Comparison of ENCODE assay signal across 8 cellular contexts in the genomic region with DNA sequence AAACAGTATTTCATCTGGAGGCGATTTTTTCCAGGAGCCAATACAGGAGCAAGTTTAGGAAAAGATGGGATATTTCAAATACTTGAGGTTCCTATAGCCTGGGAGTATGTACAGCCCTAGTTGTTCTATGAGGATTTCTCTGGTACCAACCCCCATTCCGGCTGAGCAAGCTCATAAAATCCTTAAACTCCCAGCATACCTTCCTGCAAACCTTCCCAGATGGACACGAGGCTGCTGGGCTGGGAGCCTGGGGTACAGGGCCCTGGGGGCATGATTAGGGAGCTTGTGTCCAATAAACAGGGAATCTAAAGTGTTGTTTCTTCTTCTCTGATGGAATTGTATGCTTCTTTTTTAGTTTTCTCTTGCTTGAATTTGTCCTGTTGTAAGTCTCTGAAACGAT. TPM values are rescaled to one million over a fixed set of nuclear protein-coding genes. Genes with fewer than 3 reads are reported as not detected.
DNase-seq lines count a peak whose midpoint lies in the region; ATAC-seq and TF ChIP-seq lines count a peak whose summit lies in the region.

No MANE protein-coding gene starts in this region.

- POLR2A ChIA-PET in CD4-positive, alpha-beta memory T cell (lab: Charles Lee; ENCODE audit: partially characterized antibody): interaction anchor here (0.8 to 4.5 kb wide), 19 partner anchors 11 to 350 kb away, joined by 3 to 66 read pairs (median 5); partner anchors contain the start of genes BAG6, DDX39B, DXO and EHMT2

- no peaks in the 10 kb centered on the region for H3K9me3 Mint-ChIP-seq in CD4-positive, alpha-beta memory T cell
- no peaks in the 10 kb centered on the region for H3K9me3 Mint-ChIP-seq in dendritic cell treated with granulocyte-macrophage colony-stimulating factor and Interleukin-4, amounts not matched to agents 40 ng/mL and 50 ng/mL, for 4 days
- no peaks in the 10 kb centered on the region for H3K9me3 Mint-ChIP-seq in neural progenitor cell

- H3K79me2 ChIP-seq in neural progenitor cell (ENCODE audit: low read depth): peaks cover 69% of the 10 kb centered on the region

- H3K4me1 Mint-ChIP-seq in CD4-positive, alpha-beta memory T cell: peaks cover 20 to 32% (median 25%) of the 10 kb centered on the region in 4 donors
- H3K4me1 Mint-ChIP-seq in dendritic cell treated with granulocyte-macrophage colony-stimulating factor and Interleukin-4, amounts not matched to agents 40 ng/mL and 50 ng/mL, for 4 days (ENCODE audit: low read depth): peaks cover 40% of the 10 kb centered on the region
- peaks cover 19% of the 10 kb centered on the region for H3K4me1 Mint-ChIP-seq in neural progenitor cell

- ATAC-seq in GM19467 (IDR thresholded peaks at IDR 0.05; ENCODE audit: unreplicated experiment): no peak

- CTCF ChIA-PET in CD4-positive, alpha-beta memory T cell (lab: Charles Lee; ENCODE audit: partially characterized antibody): interaction anchor here (0.9 to 1.8 kb wide), 7 partner anchors 12 to 148 kb away, joined by 3 to 8 read pairs (median 3); partner anchors contain the start of genes DDAH2 and GPANK1

- peaks cover 57% of the 10 kb centered on the region for H3F3A ChIP-seq in neural progenitor cell (ENCODE audit: low read depth)

- H3K36me3 Mint-ChIP-seq in CD4-positive, alpha-beta memory T cell: peaks cover 23 to 56% of the 10 kb centered on the region in 2 donors
- peaks cover 84% of the 10 kb centered on the region for H3K36me3 Mint-ChIP-seq in dendritic cell treated with granulocyte-macrophage colony-stimulating factor and Interleukin-4, amounts not matched to agents 40 ng/mL and 50 ng/mL, for 4 days (ENCODE audit: low read depth)
- peaks cover 37% of the 10 kb centered on the region for H3K36me3 Mint-ChIP-seq in neural progenitor cell

- no peak for TF ChIP-seq CTCF in neural progenitor cell (IDR thresholded peaks at IDR 0.05)

- H3K4me3 Mint-ChIP-seq in CD4-positive, alpha-beta memory T cell: peak overlapping the region; percentile 85 to 95 (median 90)
- H3K4me3 Mint-ChIP-seq in dendritic cell treated with granulocyte-macrophage colony-stimulating factor and Interleukin-4, amounts not matched to agents 40 ng/mL and 50 ng/mL, for 4 days: peak overlapping the region; percentile 93
- peak overlapping the region; percentile 91 for H3K4me3 Mint-ChIP-seq in neural progenitor cell

- H3K27me3 Mint-ChIP-seq in CD4-positive, alpha-beta memory T cell: no peaks in the 10 kb centered on the region
- H3K27me3 Mint-ChIP-seq in dendritic cell treated with granulocyte-macrophage colony-stimulating factor and Interleukin-4, amounts not matched to agents 40 ng/mL and 50 ng/mL, for 4 days: no peaks in the 10 kb centered on the region
- peaks cover 4% of the 10 kb centered on the region for H3K27me3 Mint-ChIP-seq in neural progenitor cell (ENCODE audit: insufficient read depth, low read depth)

- H3K9me3 ChIP-seq in CD4-positive, alpha-beta memory T cell (ENCODE audit: control insufficient read depth in 1 of 2, low read length in 2 of 2): no peaks in the 10 kb centered on the region
- no peaks in the 10 kb centered on the region for H3K9me3 ChIP-seq in neural progenitor cell (ENCODE audit: low read depth)

- peak overlapping the region; percentile 97 for H3K9ac ChIP-seq in neural progenitor cell

- H4K20me1 ChIP-seq in neural progenitor cell (ENCODE audit: low read depth): peaks cover 47% of the 10 kb centered on the region

- peak overlapping the region; percentile 93 for H3K4me2 ChIP-seq in neural progenitor cell

- H3K4me1 ChIP-seq in CD4-positive, alpha-beta memory T cell (ENCODE audit: insufficient read depth, low read length): peaks cover 19% of the 10 kb centered on the region
- H3K4me1 ChIP-seq in neural progenitor cell: peaks cover 11% of the 10 kb centered on the region

- no peak overlapping the region for H2AFZ ChIP-seq in neural progenitor cell (replicated peaks)

- peak overlapping the region; percentile 99 for H3K27ac ChIP-seq in CD4-positive, alpha-beta memory T cell (ENCODE audit: low read depth, low read length)
- peak overlapping the region; percentile 6 for H3K27ac ChIP-seq in neural progenitor cell

- H3K27me3 ChIP-seq in CD4-positive, alpha-beta memory T cell (ENCODE audit: insufficient read depth, low read length): no peaks in the 10 kb centered on the region
- H3K27me3 ChIP-seq in neural progenitor cell: no peaks in the 10 kb centered on the region

- peaks cover 42% of the 10 kb centered on the region for H3K36me3 ChIP-seq in CD4-positive, alpha-beta memory T cell (ENCODE audit: insufficient read depth, low read length)
- peaks cover 26% of the 10 kb centered on the region for H3K36me3 ChIP-seq in neural progenitor cell

- H3K4me3 ChIP-seq in CD4-positive, alpha-beta memory T cell (ENCODE audit: low read length in 2 of 2): peak overlapping the region in 1 of 2 donors; percentile 93
- H3K4me3 ChIP-seq in neural progenitor cell: peak overlapping the region; percentile 89

- peak overlapping the region; percentile 90 to 99 (median 96) for H3K27ac Mint-ChIP-seq in CD4-positive, alpha-beta memory T cell
- peak overlapping the region; percentile 96 for H3K27ac Mint-ChIP-seq in dendritic cell treated with granulocyte-macrophage colony-stimulating factor and Interleukin-4, amounts not matched to agents 40 ng/mL and 50 ng/mL, for 4 days
- H3K27ac Mint-ChIP-seq in neural progenitor cell: peak overlapping the region; percentile 68

- intact Hi-C loops in CD4-positive, alpha-beta memory T cell (cut with micrococcal nuclease): no loop called here
- intact Hi-C loops in dendritic cell treated with granulocyte-macrophage colony-stimulating factor and Interleukin-4, amounts not matched to agents 40 ng/mL and 50 ng/mL, for 4 days (cut with micrococcal nuclease): loop anchor here (5.0 kb wide), 1 partner anchor 45 kb away; the partner anchor contains the start of genes CSNK2B and LY6G5B

- DNase-seq in CD4-positive, alpha-beta memory T cell: no peak
- DNase-seq in M059J (ENCODE audit: low read depth) (peak; percentile 49), neural progenitor cell (ENCODE audit: low spot score) (no peak), NOMO-1 treated with DMSO at 0.1 percent for 48 hours (lab: John Stamatoyannopoulos, UW; ENCODE audit: unreplicated experiment) (no peak), RKO (ENCODE audit: low spot score) (no peak), SW480 (ENCODE audit: low spot score) (no peak)

RNA-seq across cellular contexts. Expression of gene PRRC2A, which starts 1.5 kb away (rescaled TPM):
- total RNA-seq in CD4-positive, alpha-beta memory T cell: 100 to 1,000 TPM; 214 to 218 TPM
- polyA plus RNA-seq in CD4-positive, alpha-beta memory T cell: 10 to 100 TPM in 1 of 2 donors, under 1 TPM in 1; 0.09 to 12.1 TPM
- total RNA-seq in M059J (2014; rRNA removed; shearing (Covaris generic)): 71.4 and 121 TPM in 2 replicates
- total RNA-seq in neural progenitor cell (ENCODE audit: low replicate concordance): 55.5 and 138 TPM in 2 replicates

RNA-seq across cellular contexts. Expression of gene AIF1, which starts 7.0 kb away (rescaled TPM):
- total RNA-seq in CD4-positive, alpha-beta memory T cell: 1 to 10 TPM; 5.2 to 7.4 TPM
- polyA plus RNA-seq in CD4-positive, alpha-beta memory T cell: 10 to 100 TPM; 10.8 to 11.0 TPM
- not detected in 2 replicates for total RNA-seq in M059J (2014; rRNA removed; shearing (Covaris generic))
- total RNA-seq in neural progenitor cell (ENCODE audit: low replicate concordance): not detected in 2 replicates

RNA-seq across cellular contexts. Expression of gene NCR3, which starts 29.2 kb away (rescaled TPM):
- 1 to 10 TPM; 3.0 to 4.6 TPM for total RNA-seq in CD4-positive, alpha-beta memory T cell
- polyA plus RNA-seq in CD4-positive, alpha-beta memory T cell: 10 to 100 TPM; 28.4 to 28.7 TPM
- not detected in 2 replicates for total RNA-seq in M059J (2014; rRNA removed; shearing (Covaris generic))
- total RNA-seq in neural progenitor cell (ENCODE audit: low replicate concordance): not detected in 2 replicates

RNA-seq across cellular contexts. Expression of gene BAG6, which starts 30.5 kb away (rescaled TPM):
- total RNA-seq in CD4-positive, alpha-beta memory T cell: 100 to 1,000 TPM; 296 to 325 TPM
- 10 to 100 TPM; 12.0 to 23.1 TPM for polyA plus RNA-seq in CD4-positive, alpha-beta memory T cell
- total RNA-seq in M059J (2014; rRNA removed; shearing (Covaris generic)): 194 and 317 TPM in 2 replicates
- 171 and 310 TPM in 2 replicates for total RNA-seq in neural progenitor cell (ENCODE audit: low replicate concordance)

RNA-seq across cellular contexts. Expression of gene APOM, which starts 33.7 kb away (rescaled TPM):
- total RNA-seq in CD4-positive, alpha-beta memory T cell: 1 to 10 TPM; 1.3 to 1.5 TPM
- polyA plus RNA-seq in CD4-positive, alpha-beta memory T cell: 1 to 10 TPM; 4.9 to 5.2 TPM
- total RNA-seq in M059J (2014; rRNA removed; shearing (Covaris generic)): 3.7 and 6.9 TPM in 2 replicates
- 2.6 and 4.2 TPM in 2 replicates for total RNA-seq in neural progenitor cell (ENCODE audit: low replicate concordance)
